Comparison of ENCODE assay signal across 14 cellular contexts in the genomic region with DNA sequence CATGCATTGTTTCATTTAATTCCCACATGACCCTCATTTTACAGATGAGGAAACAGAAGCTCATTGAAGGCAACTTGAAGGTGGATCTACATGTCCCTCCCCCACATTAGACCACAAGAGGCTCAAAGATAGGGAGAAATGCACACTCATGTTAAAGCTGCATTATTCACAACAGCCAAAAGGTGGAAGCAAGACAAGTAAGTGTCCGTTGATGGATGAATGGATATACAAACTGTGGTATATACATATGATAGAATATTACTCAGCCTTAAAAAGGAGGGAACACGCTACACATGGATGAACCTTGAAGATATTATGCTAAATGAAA.
DNase-seq lines count a peak whose midpoint lies in the region; ATAC-seq, FAIRE-seq and TF ChIP-seq lines count a peak whose summit lies in the region.
"Had no signal": no experiment of that assay in that cellular context is flagged by ENCODE, and none has a peak within 500 bp of the region (broad histone marks: within the 10 kb centered on the region; RNA-seq: fewer than 3 reads in every experiment).

No MANE protein-coding gene starts in this region.

- TF ChIP-seq EP300 in K562 (IDR thresholded peaks at IDR 0.05; ENCODE audit: low read length): peak; percentile 19; the same call in 1 of the 2 replicates

- TF ChIP-seq CTCF in NB4 (IDR thresholded peaks at IDR 0.05; ENCODE audit: low read depth, low read length) (no peak), K562 (IDR thresholded peaks at IDR 0.05 in 2 of 3, conservative IDR thresholded peaks at IDR 0.05 in 1 of 3; ENCODE audit: insufficient read depth in 2 of 3, low read depth in 1 of 3, low read length in 3 of 3) (peak in 1 of 3 experiments; percentile 22; a peak in 2 of 6 replicates), OCI-LY7 (conservative IDR thresholded peaks at IDR 0.05; ENCODE audit: low read length) (no peak)

- no peak overlapping the region for H3K23ac ChIP-seq in mesenchymal stem cell (ENCODE audit: low read length in 2 of 2)

- peak overlapping the region; percentile 40 for H2AK5ac ChIP-seq in mesenchymal stem cell (ENCODE audit: low read length, severe bottlenecking)

- H2BK15ac ChIP-seq in mesenchymal stem cell (ENCODE audit: low read depth, poor library complexity, severe bottlenecking): no peak overlapping the region

- in situ Hi-C loops in GM23248 (cut with MboI): no loop called here
- in situ Hi-C loops in K562 (cut with MboI): no loop called here

- H3K4me3 ChIP-seq in GM23248 (no peak overlapping the region), NB4 (ENCODE audit: low read depth, low read length) (no peak overlapping the region), K562 (no peak overlapping the region), mesenchymal stem cell (ENCODE audit: insufficient read depth in 1 of 2, low read depth in 1 of 2, low read length in 2 of 2) (no peak overlapping the region), OCI-LY7 (ENCODE audit: low read depth, low read length, poor library complexity, severe bottlenecking) (no peak overlapping the region)

- TF ChIP-seq RAD21 in K562 (CRISPR knock-in tag; conservative IDR thresholded peaks at IDR 0.05 in 1 of 2, IDR thresholded peaks at IDR 0.05 in 1 of 2): peak in 1 of 2 experiments; percentile 33; a peak in 2 of 4 replicates

- DNase-seq in GM23248: no peak
- peak; percentile 47 for DNase-seq in NB4 (ENCODE audit: low read depth)
- peak in 3 of 4 experiments; percentile 23 to 46 (median 30) for DNase-seq in K562 (ENCODE audit: extremely low read depth in 1 of 4, low spot score in 3 of 4)
- DNase-seq in mesenchymal stem cell: no peak
- no peak for DNase-seq in OCI-LY7 (ENCODE audit: low spot score)
- DNase-seq in CD1c-positive myeloid dendritic cell (ENCODE audit: extremely low spot score): no peak
- no peak for DNase-seq in medulla oblongata (ENCODE audit: extremely low spot score)
- DNase-seq: activated naive CD4-positive, alpha-beta T cell treated with anti-CD3 and anti-CD28 coated beads, Interleukin-2, amount 50 U/mL, for 16 hours; natural killer cell; NCI-H1694 treated with DMSO at 0.1 percent for 48 hours; substantia nigra; T-helper 17 cell had no signal

- H3K27me3 ChIP-seq in GM23248 (replicated peaks; ENCODE audit: insufficient read depth) (no peaks in the 10 kb centered on the region), K562 (ENCODE audit: control insufficient read depth in 2 of 2, insufficient read depth in 2 of 2, low read length in 2 of 2) (no peaks in the 10 kb centered on the region; a peak in 1 of 5 replicates), mesenchymal stem cell (ENCODE audit: control insufficient read depth in 1 of 2, insufficient read depth in 1 of 2, low read length in 2 of 2) (no peaks in the 10 kb centered on the region)

- no peaks in the 10 kb centered on the region for H4K20me1 ChIP-seq in GM23248 (ENCODE audit: insufficient read depth)
- H4K20me1 ChIP-seq in K562 (replicated peaks; ENCODE audit: control insufficient read depth, insufficient read depth, low read length): no peaks in the 10 kb centered on the region
- H4K20me1 ChIP-seq in OCI-LY7 (ENCODE audit: insufficient read depth, low read length): no peaks in the 10 kb centered on the region

- CTCF ChIA-PET in K562 (lab: Yijun Ruan, JAX; ENCODE audit: low intra/inter-chr PET ratio) (no interaction called here), OCI-LY7 (lab: Charles Lee; ENCODE audit: unreplicated experiment) (no interaction called here)

- no TSS peak for BruUV-seq in K562 (replicated peaks; lab: Mats Ljungman, UMichigan)
- no TSS peak for BruUV-seq in OCI-LY7 (replicated peaks; lab: Mats Ljungman, UMichigan)

- no peak overlapping the region for H3K4me2 ChIP-seq in GM23248 (ENCODE audit: unreplicated experiment)
- no peak overlapping the region for H3K4me2 ChIP-seq in K562 (ENCODE audit: insufficient read depth, low read length)
- no peak overlapping the region for H3K4me2 ChIP-seq in mesenchymal stem cell (ENCODE audit: low read length, poor library complexity, severe bottlenecking)
- no peak overlapping the region for H3K4me2 ChIP-seq in OCI-LY7 (ENCODE audit: low read length)

- H3F3A ChIP-seq in GM23248 (ENCODE audit: insufficient read depth): peaks cover 19% of the 10 kb centered on the region

- 98 to 99% methylated on average over 2 of the region's 2 CpGs for WGBS in GM23248 (ENCODE audit: low coverage in 1 of 2, low lambda C conversion rate in 2 of 2, missing lambda C conversion rate in 2 of 2), 2 experiments
- WGBS in K562 (ENCODE audit: insufficient coverage, low coverage, missing lambda C conversion rate): 50% methylated on average over 2 of the region's 2 CpGs
- WGBS in mesenchymal stem cell: no CpG with 5 or more reads among the region's 2 CpGs

- H3K18ac ChIP-seq in mesenchymal stem cell (ENCODE audit: low read depth in 1 of 2, low read length in 2 of 2): no peak overlapping the region

- H3K4me1 ChIP-seq in GM23248 (ENCODE audit: insufficient read depth): peaks cover 27% of the 10 kb centered on the region
- peaks cover 4 to 19% of the 10 kb centered on the region in 2 experiments for H3K4me1 ChIP-seq in K562 (replicated peaks in 1 of 2; ENCODE audit: control insufficient read depth in 2 of 2, insufficient read depth in 2 of 2, low read length in 2 of 2)
- H3K4me1 ChIP-seq in mesenchymal stem cell (ENCODE audit: control insufficient read depth, insufficient read depth, low read depth, low read length): peaks cover 6% of the 10 kb centered on the region
- no peaks in the 10 kb centered on the region for H3K4me1 ChIP-seq in OCI-LY7 (ENCODE audit: insufficient read depth, low read length, poor library complexity, severe bottlenecking)

- H2AFZ ChIP-seq in GM23248: 0 out of 2 replicates have a peak overlapping the region, but pooled peaks have one; percentile 14
- H2AFZ ChIP-seq in K562 (ENCODE audit: low read depth, low read length): no peak overlapping the region
- no peak overlapping the region for H2AFZ ChIP-seq in mesenchymal stem cell (ENCODE audit: low read depth, low read length)
- H2AFZ ChIP-seq in OCI-LY7 (ENCODE audit: low read length): no peak overlapping the region

- H4K91ac ChIP-seq in mesenchymal stem cell (ENCODE audit: low read length): no peak overlapping the region

- H3K9me3 ChIP-seq in GM23248 (ENCODE audit: low read depth) (no peaks in the 10 kb centered on the region), K562 (replicated peaks; ENCODE audit: control insufficient read depth, insufficient read depth, low read depth, low read length) (0 out of 2 replicates have a peak, but pooled peaks cover 3% of the 10 kb centered on the region), mesenchymal stem cell (ENCODE audit: control insufficient read depth, low read length) (no peaks in the 10 kb centered on the region), OCI-LY7 (ENCODE audit: low read length) (no peaks in the 10 kb centered on the region)

- H3K27ac ChIP-seq in GM23248: peak overlapping the region; percentile 70; the same call in 1 of the 2 replicates
- no peak overlapping the region for H3K27ac ChIP-seq in K562 (ENCODE audit: extremely low read depth, low read depth, low read length)
- peak overlapping the region; percentile 69 for H3K27ac ChIP-seq in mesenchymal stem cell (ENCODE audit: low read length, poor library complexity, severe bottlenecking)
- H3K27ac ChIP-seq in OCI-LY7 (ENCODE audit: low read depth, low read length, poor library complexity, severe bottlenecking): no peak overlapping the region

- H3K9ac ChIP-seq in GM23248 (no peak overlapping the region), K562 (ENCODE audit: insufficient read depth in 1 of 2, low read depth in 2 of 2, low read length in 2 of 2) (no peak overlapping the region), mesenchymal stem cell (ENCODE audit: low read length) (peak overlapping the region; percentile 12)

- H3K79me2 ChIP-seq in GM23248 (ENCODE audit: insufficient read depth) (no peaks in the 10 kb centered on the region), K562 (ENCODE audit: control insufficient read depth, insufficient read depth, low read length) (no peaks in the 10 kb centered on the region), OCI-LY7 (ENCODE audit: insufficient read depth, low read depth, low read length) (no peaks in the 10 kb centered on the region)

- no peak overlapping the region for H2BK5ac ChIP-seq in mesenchymal stem cell (ENCODE audit: low read depth, low read length, poor library complexity, severe bottlenecking)

- H3K36me3 ChIP-seq in GM23248 (ENCODE audit: low read depth) (no peaks in the 10 kb centered on the region), K562 (ENCODE audit: control insufficient read depth, insufficient read depth, low read length) (no peaks in the 10 kb centered on the region), mesenchymal stem cell (ENCODE audit: control insufficient read depth in 1 of 2, insufficient read depth in 2 of 2, low read depth in 1 of 2, low read length in 2 of 2) (no peaks in the 10 kb centered on the region), OCI-LY7 (ENCODE audit: insufficient read depth, low read length) (no peaks in the 10 kb centered on the region)

- H3K9me2 ChIP-seq in GM23248 (ENCODE audit: insufficient read depth) (no peaks in the 10 kb centered on the region), OCI-LY7 (ENCODE audit: insufficient read depth, low read length) (no peaks in the 10 kb centered on the region)

- POLR2A ChIA-PET in K562 (lab: Yijun Ruan, JAX) (interaction anchor here (1.5 kb wide), 1 partner anchor 8 kb away, joined by 3 read pairs; no protein-coding TSS in a partner anchor), OCI-LY7 (lab: Charles Lee) (no interaction called here)

- no peaks in the 10 kb centered on the region for H3K79me1 ChIP-seq in mesenchymal stem cell (replicated peaks; ENCODE audit: low read length, poor library complexity, severe bottlenecking)

- no peak overlapping the region for H3K4ac ChIP-seq in mesenchymal stem cell (ENCODE audit: low read depth in 1 of 2, low read length in 2 of 2)

- ATAC-seq in K562 (peak; percentile 28; the same call in 2 of the 3 replicates), HG02970 (IDR thresholded peaks at IDR 0.05; ENCODE audit: low FRiP score, unreplicated experiment) (no peak)
- ATAC-seq: T-helper 17 cell had no signal

- no peak overlapping the region for H2BK12ac ChIP-seq in mesenchymal stem cell (ENCODE audit: low read length in 2 of 2)

- no peaks in the 10 kb centered on the region for H3K9me1 ChIP-seq in K562 (ENCODE audit: control insufficient read depth, insufficient read depth, low read length)

- no peak overlapping the region for H2BK120ac ChIP-seq in mesenchymal stem cell (ENCODE audit: low read depth, low read length)

- no peak overlapping the region for H4K8ac ChIP-seq in mesenchymal stem cell (ENCODE audit: low read length)

- H3K14ac ChIP-seq in mesenchymal stem cell (ENCODE audit: low read length in 2 of 2): no peak overlapping the region

- no peak for TF ChIP-seq POLR2A in NB4 (IDR thresholded peaks at IDR 0.05; ENCODE audit: extremely low read depth, insufficient read length)
- no peak for TF ChIP-seq POLR2A in K562 (conservative IDR thresholded peaks at IDR 0.05)

- FAIRE-seq in K562 (lab: Jason Lieb, UNC): no peak
- FAIRE-seq: islet of Langerhans had no signal

- intact Hi-C loops in K562 (cut with micrococcal nuclease) (no loop called here), OCI-LY7 (cut with micrococcal nuclease; ENCODE audit: unreplicated experiment) (no loop called here)

Comparison
In these comparisons a context has a peak if more than half of its experiments do, and no peak if none do; other contexts are left out.
1. DNase-seq: peak in NB4 (single experiment) and K562 (3 of 4); none in GM23248 (single experiment), mesenchymal stem cell (single experiment), OCI-LY7 (single experiment), CD1c-positive myeloid dendritic cell (single experiment) and medulla oblongata (single experiment).
2. H3K27ac ChIP-seq: peak in GM23248 (single experiment) and mesenchymal stem cell (single experiment); none in K562 (single experiment) and OCI-LY7 (single experiment).